2 cellular contexts compared by ENCODE assay signal in genomic region chr6:15358579-15359327, GRCh38.
TF ChIP-seq lines count a peak whose summit lies in the region.

No MANE protein-coding gene starts in this region.

TF ChIP-seq in IMR-90, 13 proteins besides CTCF, POLR2A, EP300 and RAD21 (continued from another document):
- TF ChIP-seq NFE2L2 (IDR thresholded peaks at IDR 0.05; ENCODE audit: low read depth, low read length): no peak
- TF ChIP-seq MAZ (IDR thresholded peaks at IDR 0.05; ENCODE audit: borderline replicate concordance, low read depth, low read length): no peak
- TF ChIP-seq USF2 (IDR thresholded peaks at IDR 0.05; ENCODE audit: low read depth, low read length): no peak
- TF ChIP-seq MAFK (IDR thresholded peaks at IDR 0.05; ENCODE audit: low read depth, low read length): no peak
- no peak for TF ChIP-seq ELK1 (IDR thresholded peaks at IDR 0.05; ENCODE audit: borderline replicate concordance, low read depth, low read length)
- TF ChIP-seq RCOR1 (IDR thresholded peaks at IDR 0.05; ENCODE audit: insufficient replicate concordance, low read length): no peak
- TF ChIP-seq SMC3 (IDR thresholded peaks at IDR 0.05; ENCODE audit: low read depth, low read length): no peak
- TF ChIP-seq CEBPB (IDR thresholded peaks at IDR 0.05; ENCODE audit: low read depth, low read length): no peak
- no peak for TF ChIP-seq MXI1 (IDR thresholded peaks at IDR 0.05; ENCODE audit: borderline replicate concordance, low read depth, low read length)
- TF ChIP-seq CHD1 (IDR thresholded peaks at IDR 0.05; ENCODE audit: low read depth, low read length): no peak

TF ChIP-seq in K562, 482 proteins besides CTCF, POLR2A, EP300 and RAD21:
- TF ChIP-seq NCOR1 (IDR thresholded peaks at IDR 0.05) (0 out of 2 replicates have a peak, but pooled peaks have one; percentile 25), ZBTB12 (CRISPR knock-in tag; IDR thresholded peaks at IDR 0.05) (0 out of 2 replicates have a peak, but pooled peaks have one; percentile 25), SMAD4 (CRISPR knock-in tag; conservative IDR thresholded peaks at IDR 0.05) (peak; percentile 39; the same call in 1 of the 2 replicates), GTF2E2 (tag; IDR thresholded peaks at IDR 0.05) (0 out of 2 replicates have a peak, but pooled peaks have one; percentile 56), HMBOX1 (IDR thresholded peaks at IDR 0.05) (peak; percentile 99), ZBTB33 (CRISPR knock-in tag; IDR thresholded peaks at IDR 0.05) (0 out of 2 replicates have a peak, but pooled peaks have one; percentile 19), NFE2 (IDR thresholded peaks at IDR 0.05; ENCODE audit: low read depth) (0 out of 2 replicates have a peak, but pooled peaks have one; percentile 5), ZNF280B (CRISPR knock-in tag; IDR thresholded peaks at IDR 0.05) (no peak), DMBX1 (CRISPR knock-in tag; IDR thresholded peaks at IDR 0.05; ENCODE audit: borderline replicate concordance) (0 out of 2 replicates have a peak, but pooled peaks have one; percentile 26), CXXC5 (CRISPR knock-in tag; IDR thresholded peaks at IDR 0.05) (0 out of 2 replicates have a peak, but pooled peaks have one; percentile 16), ZNF175 (CRISPR knock-in tag; IDR thresholded peaks at IDR 0.05; ENCODE audit: low read depth) (no peak), TEAD2 (tag; IDR thresholded peaks at IDR 0.05) (no peak), ZNF124 (CRISPR knock-in tag; IDR thresholded peaks at IDR 0.05) (no peak), ETV5 (CRISPR knock-in tag; IDR thresholded peaks at IDR 0.05; ENCODE audit: low read depth) (peak; percentile 47; the same call in 1 of the 2 replicates), ZNF263 (CRISPR knock-in tag; IDR thresholded peaks at IDR 0.05; ENCODE audit: borderline replicate concordance) (peak; percentile 96), PBX2 (CRISPR knock-in tag; IDR thresholded peaks at IDR 0.05; ENCODE audit: low read depth) (no peak), PBX2 (tag; conservative IDR thresholded peaks at IDR 0.05; ENCODE audit: low read depth) (no peak), TFAM (CRISPR knock-in tag; conservative IDR thresholded peaks at IDR 0.05) (no peak), ZKSCAN8 (CRISPR knock-in tag; IDR thresholded peaks at IDR 0.05) (no peak), CBX8 (IDR thresholded peaks at IDR 0.05; ENCODE audit: borderline replicate concordance, extremely low read depth, low read depth, low read length, poor library complexity, severe bottlenecking) (no peak), BRCA1 (IDR thresholded peaks at IDR 0.05) (no peak), BRCA1 (CRISPR knock-in tag; IDR thresholded peaks at IDR 0.05) (no peak), NBN (IDR thresholded peaks at IDR 0.05; ENCODE audit: low read depth) (no peak), ZNF121 (CRISPR knock-in tag; conservative IDR thresholded peaks at IDR 0.05) (no peak), UBTF (IDR thresholded peaks at IDR 0.05; ENCODE audit: borderline replicate concordance in 1 of 2, low read depth in 2 of 2, low read length in 2 of 2) (no peak), TCF3 (CRISPR knock-in tag; IDR thresholded peaks at IDR 0.05) (0 out of 2 replicates have a peak, but pooled peaks have one; percentile 31), SMC3 (conservative IDR thresholded peaks at IDR 0.05; ENCODE audit: insufficient read depth, low read depth, low read length) (no peak), ZNF551 (CRISPR knock-in tag; IDR thresholded peaks at IDR 0.05) (no peak), KDM5B (IDR thresholded peaks at IDR 0.05; ENCODE audit: insufficient replicate concordance, low read depth, low read length) (no peak), HDAC8 (tag; IDR thresholded peaks at IDR 0.05) (no peak), SPI1 (IDR thresholded peaks at IDR 0.05; ENCODE audit: borderline replicate concordance, low read depth, low read length) (peak; percentile 60; the same call in 1 of the 2 replicates), TBL1XR1 (IDR thresholded peaks at IDR 0.05; ENCODE audit: low read length in 2 of 2) (peak in 1 of 2 experiments; percentile 71; a peak in 2 of 4 replicates), TEAD1 (CRISPR knock-in tag; IDR thresholded peaks at IDR 0.05) (peak in 1 of 2 experiments; percentile 85; a peak in 2 of 4 replicates), BCL6 (CRISPR knock-in tag; IDR thresholded peaks at IDR 0.05) (peak; percentile 98), RBM17 (IDR thresholded peaks at IDR 0.05; ENCODE audit: borderline replicate concordance, low read depth, low read length) (no peak), ZNF512 (tag; IDR thresholded peaks at IDR 0.05) (no peak), THRA (IDR thresholded peaks at IDR 0.05) (no peak), KAT7 (CRISPR knock-in tag; IDR thresholded peaks at IDR 0.05; ENCODE audit: borderline replicate concordance) (no peak), NR2C2 (CRISPR knock-in tag; IDR thresholded peaks at IDR 0.05) (no peak), NR2C2 (tag; IDR thresholded peaks at IDR 0.05) (no peak), YY1 (IDR thresholded peaks at IDR 0.05; ENCODE audit: borderline replicate concordance in 1 of 3, control insufficient read depth in 1 of 3, extremely low read depth in 1 of 3, insufficient read depth in 3 of 3, insufficient read length in 1 of 3, insufficient replicate concordance in 2 of 3, low read depth in 1 of 3, low read length in 2 of 3) (peak in 1 of 3 experiments; percentile 72), ESRRA (IDR thresholded peaks at IDR 0.05; ENCODE audit: borderline replicate concordance, low read depth) (peak; percentile 29; the same call in 1 of the 2 replicates), TEAD4 (IDR thresholded peaks at IDR 0.05; ENCODE audit: low read length) (peak; percentile 72; the same call in 1 of the 2 replicates), TEAD4 (CRISPR knock-in tag; IDR thresholded peaks at IDR 0.05; ENCODE audit: borderline replicate concordance) (no peak), FOSL1 (tag; conservative IDR thresholded peaks at IDR 0.05) (no peak), MTA3 (IDR thresholded peaks at IDR 0.05; ENCODE audit: borderline replicate concordance) (no peak), POU5F1 (IDR thresholded peaks at IDR 0.05; ENCODE audit: borderline replicate concordance, low read depth, low read length, partially characterized antibody) (no peak), RFX1 (IDR thresholded peaks at IDR 0.05) (peak; percentile 27; the same call in 1 of the 2 replicates)
TF ChIP-seq in K562: peak in this region for 20.
